In genomic region chr3:150779402-150779858, GRCh38 we compare ENCODE assay signal across 3 cellular contexts.
TF ChIP-seq lines count a peak whose summit lies in the region.

No MANE protein-coding gene starts in this region.

TF ChIP-seq in A549, 52 proteins besides CTCF, POLR2A, EP300 and RAD21:
- TF ChIP-seq HEYL (CRISPR knock-in tag; IDR thresholded peaks at IDR 0.05) (no peak), KDM5A (IDR thresholded peaks at IDR 0.05) (no peak), POLR2AphosphoS2 (conservative IDR thresholded peaks at IDR 0.05; ENCODE audit: low read length) (no peak), ZNF302 (CRISPR knock-in tag; IDR thresholded peaks at IDR 0.05) (no peak), ZC3H11A (IDR thresholded peaks at IDR 0.05) (no peak), RNF2 (IDR thresholded peaks at IDR 0.05; ENCODE audit: borderline replicate concordance, low read depth) (no peak), MAFK (IDR thresholded peaks at IDR 0.05; ENCODE audit: partially characterized antibody) (no peak), HOXB5 (CRISPR knock-in tag; IDR thresholded peaks at IDR 0.05) (no peak), EHMT2 (IDR thresholded peaks at IDR 0.05; ENCODE audit: low read depth) (no peak), HES2 (IDR thresholded peaks at IDR 0.05) (no peak)

TF ChIP-seq in GM23338, 12 proteins besides CTCF, POLR2A, EP300 and RAD21:
- no peak for TF ChIP-seq ETS1 (IDR thresholded peaks at IDR 0.05)
- no peak for TF ChIP-seq POLR2AphosphoS5 (IDR thresholded peaks at IDR 0.05; ENCODE audit: low read depth)
- TF ChIP-seq ZNF462 (CRISPR knock-in tag; IDR thresholded peaks at IDR 0.05), result peak; percentile 50; the same call in 1 of the 2 replicates
- no peak for TF ChIP-seq JUNB (IDR thresholded peaks at IDR 0.05; ENCODE audit: unreplicated experiment)
- TF ChIP-seq STAT1 (IDR thresholded peaks at IDR 0.05; ENCODE audit: unreplicated experiment), result no peak

TF ChIP-seq in WTC11, 78 proteins besides CTCF, POLR2A, EP300 and RAD21:
- 0 out of 2 replicates have a peak, but pooled peaks have one; percentile 17 for TF ChIP-seq USF2 (CRISPR knock-in tag; IDR thresholded peaks at IDR 0.05)
- TF ChIP-seq ATF2 (CRISPR knock-in tag; IDR thresholded peaks at IDR 0.05; ENCODE audit: borderline replicate concordance, low read depth), result no peak
